1 cellular context compared by ENCODE assay signal in the genomic region with DNA sequence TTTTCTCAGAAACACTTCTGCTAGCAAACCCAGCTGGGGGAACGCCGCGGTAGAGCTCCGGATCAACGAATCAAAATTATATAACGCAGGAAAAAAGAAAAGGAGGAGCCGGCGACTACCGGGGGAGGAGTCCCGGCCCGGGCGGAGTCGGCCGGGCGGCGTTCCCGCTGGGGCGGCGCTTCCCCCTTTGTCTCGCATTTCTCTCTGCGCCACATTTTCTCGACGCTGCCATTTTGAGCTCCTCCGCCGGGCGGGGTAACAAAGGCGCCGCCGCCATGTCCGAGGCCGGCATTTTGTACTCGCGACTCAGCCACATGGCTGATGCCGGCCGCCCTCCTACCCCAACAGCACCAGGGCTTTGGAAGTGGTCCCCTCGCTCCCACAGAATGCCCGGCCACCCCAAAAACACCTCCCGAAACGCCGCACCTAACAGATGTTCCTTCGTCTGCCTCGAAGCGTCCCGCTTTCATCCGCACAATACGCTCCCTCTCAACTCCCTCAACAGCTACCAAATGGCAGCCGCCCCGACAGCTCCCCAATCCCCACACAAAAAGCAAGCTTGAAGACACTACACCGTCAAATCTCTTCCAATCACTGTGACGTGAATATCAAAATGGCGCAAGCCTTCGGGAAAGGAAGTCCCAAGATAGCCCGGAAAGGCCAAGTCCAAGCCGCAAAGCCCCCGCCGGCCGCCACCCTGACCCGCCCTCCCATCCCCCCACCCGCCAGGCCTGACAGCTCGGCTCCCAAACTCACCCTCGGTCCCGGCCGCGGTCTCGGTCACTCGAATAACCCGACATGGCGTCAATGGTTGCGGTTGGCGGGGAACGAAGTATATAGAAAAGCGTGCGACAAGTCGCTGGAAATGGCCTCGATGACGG.
A peak's percentile ranks its signal among the peaks of the same experiment; 100 is the strongest.
TF ChIP-seq lines count a peak whose summit lies in the region.

No MANE protein-coding gene starts in this region.

TF ChIP-seq in GM12878, 131 proteins besides CTCF, POLR2A, EP300 and RAD21 (continues in another document):
- TF ChIP-seq ZNF24 (IDR thresholded peaks at IDR 0.05) (no peak), MXI1 (IDR thresholded peaks at IDR 0.05; ENCODE audit: low read depth, low read length) (peak; percentile 86), SMARCA5 (IDR thresholded peaks at IDR 0.05) (0 out of 2 replicates have a peak, but pooled peaks have one; percentile 43), MEF2A (IDR thresholded peaks at IDR 0.05; ENCODE audit: insufficient read depth, low read depth, low read length) (no peak), SKIL (IDR thresholded peaks at IDR 0.05; ENCODE audit: low read depth, poor library complexity, severe bottlenecking) (no peak), RCOR1 (conservative IDR thresholded peaks at IDR 0.05; ENCODE audit: low read depth, low read length) (no peak), MYC (IDR thresholded peaks at IDR 0.05; ENCODE audit: insufficient read depth, insufficient read length, insufficient replicate concordance, low read length, severe bottlenecking) (peak; percentile 93), SRF (IDR thresholded peaks at IDR 0.05; ENCODE audit: low read depth in 2 of 2, low read length in 2 of 2) (peak in 1 of 2 experiments; percentile 30; a peak in 1 of 4 replicates), NFXL1 (IDR thresholded peaks at IDR 0.05; ENCODE audit: borderline replicate concordance) (no peak), ETV6 (conservative IDR thresholded peaks at IDR 0.05 in 1 of 2, IDR thresholded peaks at IDR 0.05 in 1 of 2; ENCODE audit: borderline replicate concordance in 1 of 2, low read depth in 1 of 2) (no peak), IKZF1 (conservative IDR thresholded peaks at IDR 0.05) (no peak), JUND (IDR thresholded peaks at IDR 0.05; ENCODE audit: low read depth, low read length) (no peak), MTA2 (IDR thresholded peaks at IDR 0.05; ENCODE audit: low read depth) (no peak), FOXM1 (IDR thresholded peaks at IDR 0.05; ENCODE audit: low read depth, low read length) (0 out of 2 replicates have a peak, but pooled peaks have one; percentile 13), KDM1A (IDR thresholded peaks at IDR 0.05; ENCODE audit: borderline replicate concordance) (no peak), PAX8 (IDR thresholded peaks at IDR 0.05) (peak; percentile 84; the same call in 1 of the 2 replicates), ATF2 (IDR thresholded peaks at IDR 0.05; ENCODE audit: low read length) (no peak), BRCA1 (IDR thresholded peaks at IDR 0.05; ENCODE audit: low read depth, low read length) (peak; percentile 33; the same call in 1 of the 2 replicates), SMC3 (IDR thresholded peaks at IDR 0.05; ENCODE audit: borderline replicate concordance, low read length) (no peak), PBX3 (IDR thresholded peaks at IDR 0.05; ENCODE audit: insufficient replicate concordance, low read depth, low read length) (peak; percentile 17), POLR2AphosphoS2 (IDR thresholded peaks at IDR 0.05; ENCODE audit: low read depth, low read length) (no peak), CBX5 (IDR thresholded peaks at IDR 0.05; ENCODE audit: low read depth) (no peak), WRNIP1 (IDR thresholded peaks at IDR 0.05; ENCODE audit: borderline replicate concordance, low read depth, low read length) (peak; percentile 64; the same call in 1 of the 2 replicates), NR2C1 (IDR thresholded peaks at IDR 0.05) (peak; percentile 67), CHD4 (IDR thresholded peaks at IDR 0.05) (no peak), PML (IDR thresholded peaks at IDR 0.05; ENCODE audit: low read length) (no peak), BMI1 (IDR thresholded peaks at IDR 0.05; ENCODE audit: borderline replicate concordance) (0 out of 2 replicates have a peak, but pooled peaks have one; percentile 13), MYB (IDR thresholded peaks at IDR 0.05; ENCODE audit: borderline replicate concordance, low read depth, low read length) (no peak), YY1 (IDR thresholded peaks at IDR 0.05; ENCODE audit: low read depth, low read length) (peak; percentile 98), TBL1XR1 (IDR thresholded peaks at IDR 0.05; ENCODE audit: low read depth, low read length) (no peak), ZSCAN29 (IDR thresholded peaks at IDR 0.05) (no peak), HDGF (IDR thresholded peaks at IDR 0.05) (peak; percentile 70), ESRRA (IDR thresholded peaks at IDR 0.05; ENCODE audit: low read length) (no peak), CBX3 (IDR thresholded peaks at IDR 0.05; ENCODE audit: borderline replicate concordance, low read depth) (no peak), ZNF622 (IDR thresholded peaks at IDR 0.05) (no peak), HDAC6 (IDR thresholded peaks at IDR 0.05; ENCODE audit: unreplicated experiment) (peak; percentile 35), DPF2 (IDR thresholded peaks at IDR 0.05) (peak; percentile 22; the same call in 1 of the 2 replicates), NBN (IDR thresholded peaks at IDR 0.05) (peak; percentile 91), CEBPZ (IDR thresholded peaks at IDR 0.05; ENCODE audit: low read depth, low read length) (no peak), FOXK2 (IDR thresholded peaks at IDR 0.05) (no peak), RAD51 (IDR thresholded peaks at IDR 0.05) (no peak), BCLAF1 (IDR thresholded peaks at IDR 0.05) (no peak), YBX1 (IDR thresholded peaks at IDR 0.05) (0 out of 2 replicates have a peak, but pooled peaks have one; percentile 52), HDAC2 (IDR thresholded peaks at IDR 0.05) (no peak), CREM (IDR thresholded peaks at IDR 0.05; ENCODE audit: low read depth) (0 out of 2 replicates have a peak, but pooled peaks have one; percentile 53), GATAD2B (conservative IDR thresholded peaks at IDR 0.05; ENCODE audit: low read depth) (no peak)
- TF ChIP-seq, protein P1, sequence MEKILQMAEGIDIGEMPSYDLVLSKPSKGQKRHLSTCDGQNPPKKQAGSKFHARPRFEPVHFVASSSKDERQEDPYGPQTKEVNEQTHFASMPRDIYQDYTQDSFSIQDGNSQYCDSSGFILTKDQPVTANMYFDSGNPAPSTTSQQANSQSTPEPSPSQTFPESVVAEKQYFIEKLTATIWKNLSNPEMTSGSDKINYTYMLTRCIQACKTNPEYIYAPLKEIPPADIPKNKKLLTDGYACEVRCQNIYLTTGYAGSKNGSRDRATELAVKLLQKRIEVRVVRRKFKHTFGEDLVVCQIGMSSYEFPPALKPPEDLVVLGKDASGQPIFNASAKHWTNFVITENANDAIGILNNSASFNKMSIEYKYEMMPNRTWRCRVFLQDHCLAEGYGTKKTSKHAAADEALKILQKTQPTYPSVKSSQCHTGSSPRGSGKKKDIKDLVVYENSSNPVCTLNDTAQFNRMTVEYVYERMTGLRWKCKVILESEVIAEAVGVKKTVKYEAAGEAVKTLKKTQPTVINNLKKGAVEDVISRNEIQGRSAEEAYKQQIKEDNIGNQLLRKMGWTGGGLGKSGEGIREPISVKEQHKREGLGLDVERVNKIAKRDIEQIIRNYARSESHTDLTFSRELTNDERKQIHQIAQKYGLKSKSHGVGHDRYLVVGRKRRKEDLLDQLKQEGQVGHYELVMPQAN (conservative IDR thresholded peaks at IDR 0.05), result peak; percentile 20
- TF ChIP-seq, protein P2, sequence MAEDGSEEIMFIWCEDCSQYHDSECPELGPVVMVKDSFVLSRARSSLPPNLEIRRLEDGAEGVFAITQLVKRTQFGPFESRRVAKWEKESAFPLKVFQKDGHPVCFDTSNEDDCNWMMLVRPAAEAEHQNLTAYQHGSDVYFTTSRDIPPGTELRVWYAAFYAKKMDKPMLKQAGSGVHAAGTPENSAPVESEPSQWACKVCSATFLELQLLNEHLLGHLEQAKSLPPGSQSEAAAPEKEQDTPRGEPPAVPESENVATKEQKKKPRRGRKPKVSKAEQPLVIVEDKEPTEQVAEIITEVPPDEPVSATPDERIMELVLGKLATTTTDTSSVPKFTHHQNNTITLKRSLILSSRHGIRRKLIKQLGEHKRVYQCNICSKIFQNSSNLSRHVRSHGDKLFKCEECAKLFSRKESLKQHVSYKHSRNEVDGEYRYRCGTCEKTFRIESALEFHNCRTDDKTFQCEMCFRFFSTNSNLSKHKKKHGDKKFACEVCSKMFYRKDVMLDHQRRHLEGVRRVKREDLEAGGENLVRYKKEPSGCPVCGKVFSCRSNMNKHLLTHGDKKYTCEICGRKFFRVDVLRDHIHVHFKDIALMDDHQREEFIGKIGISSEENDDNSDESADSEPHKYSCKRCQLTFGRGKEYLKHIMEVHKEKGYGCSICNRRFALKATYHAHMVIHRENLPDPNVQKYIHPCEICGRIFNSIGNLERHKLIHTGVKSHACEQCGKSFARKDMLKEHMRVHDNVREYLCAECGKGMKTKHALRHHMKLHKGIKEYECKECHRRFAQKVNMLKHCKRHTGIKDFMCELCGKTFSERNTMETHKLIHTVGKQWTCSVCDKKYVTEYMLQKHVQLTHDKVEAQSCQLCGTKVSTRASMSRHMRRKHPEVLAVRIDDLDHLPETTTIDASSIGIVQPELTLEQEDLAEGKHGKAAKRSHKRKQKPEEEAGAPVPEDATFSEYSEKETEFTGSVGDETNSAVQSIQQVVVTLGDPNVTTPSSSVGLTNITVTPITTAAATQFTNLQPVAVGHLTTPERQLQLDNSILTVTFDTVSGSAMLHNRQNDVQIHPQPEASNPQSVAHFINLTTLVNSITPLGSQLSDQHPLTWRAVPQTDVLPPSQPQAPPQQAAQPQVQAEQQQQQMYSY (CRISPR knock-in tag; IDR thresholded peaks at IDR 0.05), result no peak
